In the genomic region with DNA sequence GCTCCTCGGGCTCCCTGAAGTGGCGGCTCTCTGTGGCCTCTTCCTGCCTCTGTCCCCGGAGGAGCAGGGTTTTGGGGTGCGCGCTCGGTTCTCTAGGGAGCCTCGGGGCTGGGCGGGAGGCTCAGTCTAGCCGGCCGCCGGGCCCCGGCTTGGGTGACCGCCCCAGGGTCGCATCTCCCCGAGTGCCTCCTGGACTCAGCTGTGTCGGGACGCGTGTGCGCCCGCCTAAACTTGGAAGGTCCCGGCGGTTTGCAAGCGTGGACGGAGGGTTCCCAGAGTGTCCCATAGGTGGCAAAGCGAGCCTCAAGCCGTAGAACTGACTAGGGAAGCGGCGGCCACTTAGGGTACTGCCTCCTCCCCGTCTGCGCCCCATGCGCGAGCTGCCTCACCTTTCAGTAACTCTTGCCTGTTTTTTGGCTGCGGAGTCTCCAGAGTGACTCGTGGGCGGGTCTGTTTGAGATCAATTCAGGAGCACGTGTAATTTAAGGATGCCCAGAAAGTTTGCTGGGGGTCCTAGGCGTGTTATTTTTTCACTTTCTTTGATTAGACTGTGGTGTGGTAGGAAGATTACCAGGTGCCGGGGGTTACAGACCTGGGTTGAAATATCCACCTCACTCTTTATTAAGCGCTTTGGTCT, we compare ENCODE assay signal across 8 cellular contexts. TPM values are rescaled to one million over a fixed set of nuclear protein-coding genes. Genes with fewer than 3 reads are reported as not detected.
A peak's percentile ranks its signal among the peaks of the same experiment; 100 is the strongest.
DNase-seq lines count a peak whose midpoint lies in the region; ATAC-seq, FAIRE-seq and TF ChIP-seq lines count a peak whose summit lies in the region.

No MANE protein-coding gene starts in this region.

- TF ChIP-seq CTCF in astrocyte of the cerebellum (IDR thresholded peaks at IDR 0.05; ENCODE audit: low read depth, low read length, missing control alignments): peak; percentile 40

- DNase-seq in GM12892 (ENCODE audit: insufficient read length) (peak; percentile 53), NAMALWA (ENCODE audit: low spot score) (peak; percentile 88), T-helper 22 cell (ENCODE audit: low read depth) (peak; percentile 53), astrocyte of the cerebellum (ENCODE audit: low read depth) (peak; percentile 22), hypothalamus (lab: John Stamatoyannopoulos, UW) (peak in 34 of 51 donors; percentile 6 to 64 (median 36)), sciatic nerve (ENCODE audit: low spot score) (no peak), cortex of kidney (lab: John Stamatoyannopoulos, UW) (no peak)

- ATAC-seq in HG02610 (IDR thresholded peaks at IDR 0.05; ENCODE audit: unreplicated experiment) (peak; percentile 42), sciatic nerve (peak; percentile 47)

- peak; percentile 73 for FAIRE-seq in GM12892 (lab: Jason Lieb, UNC)

- in situ Hi-C loops in astrocyte of the cerebellum (cut with HindIII; ENCODE audit: low sequenced_read_pairs): no loop called here

- H3K4me3 ChIP-seq in astrocyte of the cerebellum (ENCODE audit: low read depth, low read length): peak overlapping the region; percentile 56

- no peak; the same call in 1 of the 2 replicates for TF ChIP-seq POLR2A in GM12892 (IDR thresholded peaks at IDR 0.05; ENCODE audit: low read depth, low read length)

- intact Hi-C loops in sciatic nerve (cut with DNase I): no loop called here

RNA-seq across cellular contexts. Expression of gene ACTL6A, which starts 0.7 kb away (rescaled TPM):
- polyA plus RNA-seq in GM12892 (2012; ENCODE audit: missing spikeins): 77.4 TPM
- 39.7 TPM for total RNA-seq in sciatic nerve

RNA-seq across cellular contexts. Expression of gene MRPL47, which starts 41.0 kb away (rescaled TPM):
- 55.9 TPM for polyA plus RNA-seq in GM12892 (2012; ENCODE audit: missing spikeins)
- 20.7 TPM for total RNA-seq in sciatic nerve

RNA-seq across cellular contexts. Expression of gene NDUFB5, which starts 41.2 kb away (rescaled TPM):
- polyA plus RNA-seq in GM12892 (2012; ENCODE audit: missing spikeins): 158 TPM
- total RNA-seq in sciatic nerve: 61.8 TPM

Comparison
In these comparisons a context has a peak if more than half of its experiments do, and no peak if none do; other contexts are left out.
1. DNase-seq: peak in GM12892 (single experiment), NAMALWA (single experiment), T-helper 22 cell (single experiment), astrocyte of the cerebellum (single experiment) and hypothalamus (34 of 51); none in sciatic nerve (single experiment) and cortex of kidney (single experiment).